Comparison of ENCODE assay signal across 8 cellular contexts in genomic region chr10:37856881-37857286, GRCh38. TPM values are rescaled to one million over a fixed set of nuclear protein-coding genes. Genes with fewer than 3 reads are reported as not detected.
DNase-seq lines count a peak whose midpoint lies in the region; ATAC-seq and TF ChIP-seq lines count a peak whose summit lies in the region.

No MANE protein-coding gene starts in this region.

- H3K27me3 ChIP-seq in GM06990 (replicated peaks; ENCODE audit: control insufficient read depth, insufficient read depth, low read length), result no peaks in the 10 kb centered on the region
- H3K27me3 ChIP-seq in neutrophil, result peaks cover 11% of the 10 kb centered on the region

- no peak for TF ChIP-seq CTCF in GM06990 (IDR thresholded peaks at IDR 0.05; ENCODE audit: insufficient read depth, low read length, poor library complexity, severe bottlenecking)
- TF ChIP-seq CTCF in neutrophil (IDR thresholded peaks at IDR 0.05), result no peak

- H3K36me3 ChIP-seq in GM06990 (ENCODE audit: control insufficient read depth, insufficient read depth, low read length) (no peaks in the 10 kb centered on the region), neutrophil (no peaks in the 10 kb centered on the region)

- H3K9me3 ChIP-seq in neutrophil, result no peaks in the 10 kb centered on the region

- H3K4me3 ChIP-seq in GM06990 (replicated peaks; ENCODE audit: low read depth, low read length) (peak overlapping the region; percentile 90), neutrophil (ENCODE audit: low read depth in 1 of 2, low read length in 1 of 2) (peak overlapping the region; percentile 87 to 99)
- H3K4me3 ChIP-seq in Jurkat, Clone E6-1 (ENCODE audit: low read length), result peak overlapping the region; percentile 72

- H3K4me1 ChIP-seq in neutrophil (ENCODE audit: control insufficient read depth in 1 of 2, insufficient read depth in 1 of 2, low read depth in 1 of 2, low read length in 1 of 2), result peaks cover 14% of the 10 kb centered on the region in 2 experiments

- no peak for DNase-seq in GM06990 (ENCODE audit: extremely low read depth, insufficient read length)
- DNase-seq in Jurkat, Clone E6-1 (ENCODE audit: low read depth, low spot score), result no peak
- DNase-seq in activated CD4-positive, alpha-beta T cell treated with anti-CD3 and anti-CD28 coated beads, Interleukin-2, amount 50 U/mL, for 48 hours, result peak; percentile 21 to 32
- DNase-seq in fibroblast of gingiva (ENCODE audit: low read depth), result peak; percentile 3
- no peak for DNase-seq in NCI-H446 (lab: John Stamatoyannopoulos, UW)
- no peak for DNase-seq in DMS79 treated with DMSO at 0.1 percent for 48 hours (lab: John Stamatoyannopoulos, UW)

- H3K27ac ChIP-seq in neutrophil, result peak overlapping the region; percentile 65

- ATAC-seq in GM21717 (IDR thresholded peaks at IDR 0.05; ENCODE audit: unreplicated experiment), result peak; percentile 20

RNA-seq across cellular contexts. Expression of gene ZNF248, which starts 0.5 kb away (rescaled TPM):
- polyA plus RNA-seq in Jurkat, Clone E6-1 (2012; ENCODE audit: insufficient read depth, insufficient read length), result 11.8 TPM

Comparison
In these comparisons a context has a peak if more than half of its experiments do, and no peak if none do; other contexts are left out.
1. DNase-seq: peak in activated CD4-positive, alpha-beta T cell treated with anti-CD3 and anti-CD28 coated beads, Interleukin-2, amount 50 U/mL, for 48 hours (2 of 2) and fibroblast of gingiva (single experiment); none in GM06990 (single experiment), Jurkat, Clone E6-1 (single experiment), NCI-H446 (0 of 2) and DMS79 treated with DMSO at 0.1 percent for 48 hours (single experiment).
2. Peak in every context shown above with its lines, with median percentiles within 50 percentile points of each other: H3K4me3 ChIP-seq.